In genomic region chr21:41663805-41664788, GRCh38 we compare ENCODE assay signal across 10 cellular contexts.
DNase-seq lines count a peak whose midpoint lies in the region; ATAC-seq, FAIRE-seq and TF ChIP-seq lines count a peak whose summit lies in the region.
"Had no signal": no experiment of that assay in that cellular context is flagged by ENCODE, and none has a peak within 500 bp of the region (broad histone marks: within the 10 kb centered on the region; RNA-seq: fewer than 3 reads in every experiment).

No MANE protein-coding gene starts in this region.

- ATAC-seq in HG03342 (IDR thresholded peaks at IDR 0.05; ENCODE audit: unreplicated experiment) (no peak), HG03280 (IDR thresholded peaks at IDR 0.05; ENCODE audit: unreplicated experiment) (no peak)

- peak overlapping the region; percentile 69 for H3K9ac ChIP-seq in skeletal muscle satellite cell (ENCODE audit: low read depth, low read length)

- H3K4me2 ChIP-seq in skeletal muscle satellite cell (ENCODE audit: low read length): peak overlapping the region; percentile 72

- H3K36me3 ChIP-seq in skeletal muscle satellite cell (ENCODE audit: insufficient read depth, low read length): no peaks in the 10 kb centered on the region
- H3K36me3 ChIP-seq: cardiac muscle cell had no signal

- H3K4me3 ChIP-seq in fibroblast of pulmonary artery (replicated peaks; ENCODE audit: low read depth, low read length) (no peak overlapping the region), skeletal muscle satellite cell (ENCODE audit: low read length) (peak overlapping the region; percentile 18)
- H3K4me3 ChIP-seq: cardiac muscle cell had no signal

- FAIRE-seq in H54 (lab: Jason Lieb, UNC): no peak
- peak; percentile 56 for FAIRE-seq in RCC 7860 (lab: Jason Lieb, UNC)
- FAIRE-seq: islet of Langerhans had no signal

- peak; percentile 47 for DNase-seq in H54 (ENCODE audit: insufficient read length, low spot score)
- DNase-seq in RCC 7860 (ENCODE audit: low spot score): peak; percentile 61
- peak; percentile 48 for DNase-seq in fibroblast of pulmonary artery (ENCODE audit: low read depth)
- DNase-seq in hypothalamus (lab: John Stamatoyannopoulos, UW): no peak
- DNase-seq: OCI-M1 had no signal

- H3K4me1 ChIP-seq in skeletal muscle satellite cell (ENCODE audit: control insufficient read depth, insufficient read depth, low read length): peaks cover 30% of the 10 kb centered on the region

- no peak for TF ChIP-seq POLR2A in H54 (IDR thresholded peaks at IDR 0.05; ENCODE audit: low read depth, low read length)

- TF ChIP-seq CTCF in fibroblast of pulmonary artery (IDR thresholded peaks at IDR 0.05; ENCODE audit: low read length, missing control alignments): no peak

- no peaks in the 10 kb centered on the region for H3K9me3 ChIP-seq in skeletal muscle satellite cell (replicated peaks; ENCODE audit: low read length)

- H3K27me3 ChIP-seq in skeletal muscle satellite cell (ENCODE audit: control insufficient read depth, insufficient read depth, low read length): peaks cover 4% of the 10 kb centered on the region
- H3K27me3 ChIP-seq: cardiac muscle cell had no signal

Comparison
In these comparisons a context has a peak if more than half of its experiments do, and no peak if none do; other contexts are left out.
1. DNase-seq: peak in H54 (single experiment), RCC 7860 (single experiment) and fibroblast of pulmonary artery (single experiment); none in hypothalamus (0 of 51).